In genomic region chr6:7334685-7335084, GRCh38 we compare ENCODE assay signal across 7 cellular contexts. TPM values are rescaled to one million over a fixed set of nuclear protein-coding genes. Genes with fewer than 3 reads are reported as not detected.
"Had no signal": no experiment of that assay in that cellular context is flagged by ENCODE, and none has a peak within 500 bp of the region (broad histone marks: within the 10 kb centered on the region; RNA-seq: fewer than 3 reads in every experiment).

No MANE protein-coding gene starts in this region.

- H3K27ac ChIP-seq: HL-60, KMS-11 had no signal

- H3K9ac ChIP-seq: KMS-11 had no signal

- FAIRE-seq: HTR-8/SVneo had no signal

- DNase-seq: IMR-90, KBM-7, KG1 had no signal

- H3K4me2 ChIP-seq: KMS-11 had no signal

RNA-seq across cellular contexts. Expression of gene CAGE1, which starts 54.9 kb away (rescaled TPM):
- total RNA-seq: IMR-90 had no signal
- polyA plus RNA-seq: IgD-negative memory B cell, IMR-90 had no signal
